12 cellular contexts compared by ENCODE assay signal in the genomic region with DNA sequence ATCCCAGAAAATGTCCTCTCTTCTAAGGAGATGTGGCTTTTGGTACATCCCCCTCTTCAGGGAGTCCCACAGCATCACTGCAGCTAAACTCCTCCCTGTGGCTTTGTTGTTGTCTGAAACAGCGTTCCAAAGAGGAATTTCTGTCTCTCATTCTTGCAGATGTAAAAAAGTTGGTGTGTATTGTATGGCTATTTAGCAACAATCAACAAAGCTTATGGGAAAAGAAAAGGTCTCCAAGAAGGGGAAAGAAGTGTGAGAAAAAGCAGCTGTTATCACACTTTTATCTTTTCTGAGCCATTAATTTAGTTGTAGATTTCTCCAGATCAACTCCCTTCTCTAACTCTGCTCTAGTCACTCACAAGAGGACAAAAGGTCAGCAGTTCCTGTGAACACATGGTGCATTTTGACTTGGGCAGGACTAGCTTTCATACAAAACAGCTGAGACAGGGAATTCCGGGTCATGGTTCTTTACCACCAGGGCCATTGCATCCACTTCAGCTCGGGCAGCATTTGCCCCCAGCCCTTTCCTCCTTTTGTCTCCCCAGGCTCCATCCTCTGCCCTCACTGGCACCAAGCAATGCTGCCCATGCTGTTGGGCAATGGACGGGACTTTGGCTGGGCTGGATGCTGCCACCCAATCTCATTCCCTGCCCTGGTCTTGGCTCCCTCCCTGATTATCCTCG.
DNase-seq lines count a peak whose midpoint lies in the region; ATAC-seq, FAIRE-seq and TF ChIP-seq lines count a peak whose summit lies in the region.
"Had no signal": no experiment of that assay in that cellular context is flagged by ENCODE, and none has a peak within 500 bp of the region (broad histone marks: within the 10 kb centered on the region; RNA-seq: fewer than 3 reads in every experiment).

No MANE protein-coding gene starts in this region.

- no peaks in the 10 kb centered on the region for H3K27me3 ChIP-seq in adipocyte (replicated peaks; ENCODE audit: control insufficient read depth, insufficient read depth, low read length)
- no peaks in the 10 kb centered on the region for H3K27me3 ChIP-seq in rectal smooth muscle tissue (ENCODE audit: control insufficient read depth, insufficient read depth, low read length)

- peaks cover 2% of the 10 kb centered on the region for H3K9me3 Mint-ChIP-seq in glutamatergic neuron (ENCODE audit: unreplicated experiment)
- peaks cover 11 to 41% (median 28%) of the 10 kb centered on the region in 9 donors for H3K9me3 Mint-ChIP-seq in naive thymus-derived CD8-positive, alpha-beta T cell

- FAIRE-seq in GM12891 (lab: Jason Lieb, UNC): no peak

- H3K27ac ChIP-seq in rectal smooth muscle tissue (ENCODE audit: low read depth, low read length): peak overlapping the region; percentile 47

- POLR2A ChIA-PET in naive thymus-derived CD8-positive, alpha-beta T cell (lab: Charles Lee): no interaction called here

- H3K4me3 ChIP-seq in adipocyte (ENCODE audit: low read length) (peak overlapping the region; percentile 27), rectal smooth muscle tissue (ENCODE audit: low read length) (no peak overlapping the region)

- TF ChIP-seq CTCF in glutamatergic neuron (IDR thresholded peaks at IDR 0.05; ENCODE audit: partially characterized antibody, unreplicated experiment): no peak

- peaks cover 4% of the 10 kb centered on the region for H3K36me3 Mint-ChIP-seq in glutamatergic neuron (ENCODE audit: unreplicated experiment)
- H3K36me3 Mint-ChIP-seq in naive thymus-derived CD8-positive, alpha-beta T cell: peaks cover 0 to 29% (median 12%) of the 10 kb centered on the region in 3 donors

- peak; percentile 92 for ATAC-seq in Right ventricle myocardium superior (ENCODE audit: poor library complexity)
- no peak for ATAC-seq in GM18907 (IDR thresholded peaks at IDR 0.05; ENCODE audit: unreplicated experiment)
- no peak for ATAC-seq in naive thymus-derived CD8-positive, alpha-beta T cell
- ATAC-seq: T-helper 17 cell had no signal

- intact Hi-C loops in Right ventricle myocardium superior (cut with DNase I): no loop called here

- peak overlapping the region; percentile 40 for H3K9ac ChIP-seq in adipocyte (ENCODE audit: low read length)
- H3K9ac ChIP-seq in rectal smooth muscle tissue (ENCODE audit: low read length): no peak overlapping the region

- H3K4me3 Mint-ChIP-seq in glutamatergic neuron (ENCODE audit: unreplicated experiment): no peak overlapping the region
- H3K4me3 Mint-ChIP-seq in naive thymus-derived CD8-positive, alpha-beta T cell: no peak overlapping the region
- H3K4me3 Mint-ChIP-seq: T-helper 17 cell had no signal

- no peak overlapping the region for H3K27ac Mint-ChIP-seq in glutamatergic neuron (ENCODE audit: unreplicated experiment)
- no peak overlapping the region for H3K27ac Mint-ChIP-seq in naive thymus-derived CD8-positive, alpha-beta T cell
- H3K27ac Mint-ChIP-seq: T-helper 17 cell had no signal

- H3K4me1 ChIP-seq in adipocyte (ENCODE audit: control insufficient read depth, insufficient read depth, low read length) (peaks cover 16% of the 10 kb centered on the region), rectal smooth muscle tissue (ENCODE audit: control insufficient read depth, insufficient read depth, low read length) (peaks cover 4% of the 10 kb centered on the region)

- DNase-seq in AG08395 (ENCODE audit: low spot score): peak; percentile 76
- peak; percentile 55 for DNase-seq in adipocyte (ENCODE audit: low read depth)
- DNase-seq in Right ventricle myocardium superior: peak; percentile 54
- DNase-seq in glutamatergic neuron: no peak
- no peak for DNase-seq in GM12891 (ENCODE audit: insufficient read length, low spot score)
- no peak for DNase-seq in naive thymus-derived CD8-positive, alpha-beta T cell
- DNase-seq: ACHN; activated CD8-positive, alpha-beta memory T cell treated with anti-CD3 and anti-CD28 coated beads for 24 hours; NCI-H187; T-helper 17 cell had no signal

- H3K9me3 ChIP-seq in adipocyte (ENCODE audit: control insufficient read depth, low read length): no peaks in the 10 kb centered on the region

- no peak for TF ChIP-seq POLR2A in GM12891 (IDR thresholded peaks at IDR 0.05; ENCODE audit: low read depth, low read length)

- no peaks in the 10 kb centered on the region for H3K27me3 Mint-ChIP-seq in glutamatergic neuron (ENCODE audit: unreplicated experiment)
- H3K27me3 Mint-ChIP-seq in naive thymus-derived CD8-positive, alpha-beta T cell: peaks cover 3 to 17% (median 9%) of the 10 kb centered on the region in 5 donors

- H3K4me1 Mint-ChIP-seq in glutamatergic neuron (ENCODE audit: low read depth, unreplicated experiment): peaks cover 9% of the 10 kb centered on the region
- peaks cover 6 to 17% (median 11%) of the 10 kb centered on the region in 4 donors for H3K4me1 Mint-ChIP-seq in naive thymus-derived CD8-positive, alpha-beta T cell

- H3K36me3 ChIP-seq in adipocyte (ENCODE audit: control insufficient read depth, insufficient read depth, low read length, severe bottlenecking): no peaks in the 10 kb centered on the region
- no peaks in the 10 kb centered on the region for H3K36me3 ChIP-seq in rectal smooth muscle tissue (ENCODE audit: control insufficient read depth, insufficient read depth, low read length)

TF ChIP-seq in GM12891, 5 proteins besides CTCF, POLR2A, EP300 and RAD21:
- TF ChIP-seq POU2F2 (IDR thresholded peaks at IDR 0.05; ENCODE audit: low read depth, low read length): no peak
TF ChIP-seq in GM12891: peak in this region for 0.

Comparison
In these comparisons a context has a peak if more than half of its experiments do, and no peak if none do; other contexts are left out.
1. DNase-seq: peak in AG08395 (single experiment), adipocyte (single experiment) and Right ventricle myocardium superior (single experiment); none in glutamatergic neuron (single experiment), GM12891 (single experiment) and naive thymus-derived CD8-positive, alpha-beta T cell (0 of 10).